Comparison of ENCODE assay signal across 10 cellular contexts in genomic region chr1:23779826-23780371, GRCh38. TPM values are rescaled to one million over a fixed set of nuclear protein-coding genes. Genes with fewer than 3 reads are reported as not detected.
DNase-seq lines count a peak whose midpoint lies in the region; ATAC-seq and TF ChIP-seq lines count a peak whose summit lies in the region.
"Had no signal": no experiment of that assay in that cellular context is flagged by ENCODE, and none has a peak within 500 bp of the region (broad histone marks: within the 10 kb centered on the region; RNA-seq: fewer than 3 reads in every experiment).

No MANE protein-coding gene starts in this region.

- peak overlapping the region; percentile 90 to 95 (median 93) for H3K4me3 Mint-ChIP-seq in brain
- H3K4me3 Mint-ChIP-seq in nephron: peak overlapping the region; percentile 83 to 87 (median 86)

- H3K27me3 Mint-ChIP-seq in brain (no peaks in the 10 kb centered on the region), nephron (ENCODE audit: low read depth) (no peaks in the 10 kb centered on the region)

- no peak for ATAC-seq in HG02973 (IDR thresholded peaks at IDR 0.05; ENCODE audit: unreplicated experiment)

- TF ChIP-seq CTCF in brain (conservative IDR thresholded peaks at IDR 0.05) (no peak), nephron (IDR thresholded peaks at IDR 0.05; ENCODE audit: unreplicated experiment in 3 of 3) (no peak)

- in situ Hi-C loops in Caki2 (cut with HindIII; ENCODE audit: low pct_unique_long_range_greater_than_20kb, low sequenced_read_pairs): no loop called here

- H3K4me1 Mint-ChIP-seq in brain: peaks cover 61% of the 10 kb centered on the region
- peaks cover 18% of the 10 kb centered on the region for H3K4me1 Mint-ChIP-seq in nephron

- peaks cover 32% of the 10 kb centered on the region for H3K36me3 Mint-ChIP-seq in brain
- H3K36me3 Mint-ChIP-seq in nephron (ENCODE audit: low read depth): peaks cover 18% of the 10 kb centered on the region

- H3K9me3 Mint-ChIP-seq in brain (no peaks in the 10 kb centered on the region), nephron (no peaks in the 10 kb centered on the region)

- H3K27ac Mint-ChIP-seq in brain (peak overlapping the region in 4 of 5 experiments; percentile 60 to 85 (median 84)), nephron (peak overlapping the region in 1 of 3 experiments; percentile 6)

- DNase-seq in Caki2 (ENCODE audit: low read depth) (peak; percentile 61), M059J (ENCODE audit: low read depth) (peak; percentile 83), NCI-H446 (lab: John Stamatoyannopoulos, UW) (no peak), dedifferentiated amniotic fluid mesenchymal stem cell (ENCODE audit: extremely low spot score) (no peak), NCI-H187 (lab: John Stamatoyannopoulos, UW) (no peak)
- DNase-seq: head of caudate nucleus; stimulated activated CD4-positive, alpha-beta T cell treated with anti-CD3 and anti-CD28 coated beads, Interleukin-1b, Interleukin-23, amount 100 ng/mL, for 48 hours had no signal

RNA-seq across cellular contexts. Expression of gene PITHD1, which starts 1.7 kb away (rescaled TPM):
- total RNA-seq in Caki2 (2014; rRNA removed; shearing (Covaris generic); ENCODE audit: low replicate concordance): 55.0 and 55.4 TPM in 2 replicates
- total RNA-seq in M059J (2014; rRNA removed; shearing (Covaris generic)): 81.8 and 95.6 TPM in 2 replicates
- polyA plus RNA-seq in brain (ENCODE audit: insufficient read depth, low read depth, low replicate concordance): 79.2 TPM

RNA-seq across cellular contexts. Expression of gene LYPLA2, which starts 11.0 kb away (rescaled TPM):
- 95.6 and 105 TPM in 2 replicates for total RNA-seq in Caki2 (2014; rRNA removed; shearing (Covaris generic); ENCODE audit: low replicate concordance)
- 52.5 and 71.7 TPM in 2 replicates for total RNA-seq in M059J (2014; rRNA removed; shearing (Covaris generic))
- polyA plus RNA-seq in brain (ENCODE audit: insufficient read depth, low read depth, low replicate concordance): 53.3 TPM

RNA-seq across cellular contexts. Expression of gene GALE, which starts 20.7 kb away (rescaled TPM):
- 160 and 196 TPM in 2 replicates for total RNA-seq in Caki2 (2014; rRNA removed; shearing (Covaris generic); ENCODE audit: low replicate concordance)
- total RNA-seq in M059J (2014; rRNA removed; shearing (Covaris generic)): 64.3 and 80.7 TPM in 2 replicates
- 20.7 TPM for polyA plus RNA-seq in brain (ENCODE audit: insufficient read depth, low read depth, low replicate concordance)

RNA-seq across cellular contexts. Expression of gene ELOA, which starts 36.6 kb away (rescaled TPM):
- 18.6 and 21.6 TPM in 2 replicates for total RNA-seq in Caki2 (2014; rRNA removed; shearing (Covaris generic); ENCODE audit: low replicate concordance)
- total RNA-seq in M059J (2014; rRNA removed; shearing (Covaris generic)): 57.6 and 74.5 TPM in 2 replicates
- 26.9 TPM for polyA plus RNA-seq in brain (ENCODE audit: insufficient read depth, low read depth, low replicate concordance)

RNA-seq across cellular contexts. Expression of gene HMGCL, which starts 45.3 kb away (rescaled TPM):
- 72.5 and 74.7 TPM in 2 replicates for total RNA-seq in Caki2 (2014; rRNA removed; shearing (Covaris generic); ENCODE audit: low replicate concordance)
- total RNA-seq in M059J (2014; rRNA removed; shearing (Covaris generic)): 41.8 and 43.2 TPM in 2 replicates
- 60.1 TPM for polyA plus RNA-seq in brain (ENCODE audit: insufficient read depth, low read depth, low replicate concordance)

Comparison
In these comparisons a context has a peak if more than half of its experiments do, and no peak if none do; other contexts are left out.
1. DNase-seq: peak in Caki2 (single experiment) and M059J (single experiment); none in NCI-H446 (0 of 2), dedifferentiated amniotic fluid mesenchymal stem cell (single experiment) and NCI-H187 (0 of 2).